In the genomic region with DNA sequence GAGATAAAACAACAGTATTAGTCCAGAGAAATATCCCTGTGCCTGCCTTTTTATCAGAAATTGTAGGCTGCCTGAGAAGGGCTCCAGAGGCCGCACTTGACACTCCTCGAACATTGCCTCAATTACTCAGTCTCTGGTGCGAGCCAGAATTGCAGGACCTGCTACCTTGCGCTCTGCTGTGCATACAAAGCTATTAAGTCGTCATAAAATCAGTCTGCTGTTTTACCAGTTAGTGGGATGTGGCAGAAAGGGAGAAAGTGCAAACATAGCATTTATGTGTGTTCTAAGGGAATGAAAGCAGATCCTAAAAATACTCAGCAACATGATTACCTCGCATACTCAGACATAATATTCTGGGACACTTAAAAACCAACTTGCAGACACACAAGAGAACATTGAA, we compare ENCODE assay signal across 17 cellular contexts.
DNase-seq lines count a peak whose midpoint lies in the region; ATAC-seq and TF ChIP-seq lines count a peak whose summit lies in the region.
"Had no signal": no experiment of that assay in that cellular context is flagged by ENCODE, and none has a peak within 500 bp of the region (broad histone marks: within the 10 kb centered on the region; RNA-seq: fewer than 3 reads in every experiment).

No MANE protein-coding gene starts in this region.

- no peak for TF ChIP-seq CTCF in CD4-positive, alpha-beta T cell (IDR thresholded peaks at IDR 0.05)

- ATAC-seq in CD4-positive, alpha-beta T cell (ENCODE audit: poor library complexity) = no peak
- ATAC-seq in activated T-helper 17 cell treated with anti-CD3 and anti-CD28 coated beads, Interleukin-2, amount 50 U/mL, for 72 hours (replicated peaks) = no peak
- ATAC-seq in naive thymus-derived CD8-positive, alpha-beta T cell = no peak
- ATAC-seq in HG02571 (IDR thresholded peaks at IDR 0.05; ENCODE audit: unreplicated experiment) = no peak

- POLR2A ChIA-PET in CD4-positive, alpha-beta T cell (lab: Charles Lee) = no interaction called here
- POLR2A ChIA-PET in naive thymus-derived CD8-positive, alpha-beta T cell (lab: Charles Lee) = no interaction called here

- no peaks in the 10 kb centered on the region for H3K27me3 Mint-ChIP-seq in CD4-positive, alpha-beta T cell
- H3K27me3 Mint-ChIP-seq in activated T-helper 17 cell treated with anti-CD3 and anti-CD28 coated beads, Interleukin-2, amount 50 U/mL, for 72 hours = no peaks in the 10 kb centered on the region
- no peaks in the 10 kb centered on the region for H3K27me3 Mint-ChIP-seq in naive thymus-derived CD8-positive, alpha-beta T cell
- H3K27me3 Mint-ChIP-seq: central memory CD8-positive, alpha-beta T cell had no signal

- peaks cover 40% of the 10 kb centered on the region for H3K4me1 Mint-ChIP-seq in CD4-positive, alpha-beta T cell (ENCODE audit: low read depth)
- no peaks in the 10 kb centered on the region for H3K4me1 Mint-ChIP-seq in activated T-helper 17 cell treated with anti-CD3 and anti-CD28 coated beads, Interleukin-2, amount 50 U/mL, for 72 hours
- H3K4me1 Mint-ChIP-seq in naive thymus-derived CD8-positive, alpha-beta T cell = peaks cover 11 to 50% (median 34%) of the 10 kb centered on the region in 4 donors

- DNase-seq in CD4-positive, alpha-beta T cell = no peak
- peak; percentile 24 for DNase-seq in DMS79 treated with DMSO at 0.1 percent for 48 hours (lab: John Stamatoyannopoulos, UW)
- no peak for DNase-seq in naive thymus-derived CD8-positive, alpha-beta T cell
- DNase-seq in NCI-H2029 treated with DMSO at 0.1 percent for 48 hours (lab: John Stamatoyannopoulos, UW) = no peak
- DNase-seq in dedifferentiated amniotic fluid mesenchymal stem cell (ENCODE audit: extremely low spot score) = no peak
- no peak for DNase-seq in OCI-M2 (lab: John Stamatoyannopoulos, UW; ENCODE audit: unreplicated experiment)
- DNase-seq: amniotic stem cell; effector memory CD4-positive, alpha-beta T cell; lower lobe of right lung; posterior cingulate gyrus; stimulated activated CD4-positive, alpha-beta T cell treated with anti-CD3 and anti-CD28 coated beads, Interleukin-12 subunit alpha, Interleukin-12 subunit beta, amount 100 ng/mL, for 4 hours; T-helper 2 cell had no signal

- peak overlapping the region; percentile 48 for H3K27ac Mint-ChIP-seq in CD4-positive, alpha-beta T cell
- peak overlapping the region; percentile 68 for H3K27ac Mint-ChIP-seq in activated T-helper 17 cell treated with anti-CD3 and anti-CD28 coated beads, Interleukin-2, amount 50 U/mL, for 72 hours
- peak overlapping the region in 6 of 10 donors; percentile 15 to 77 (median 39) for H3K27ac Mint-ChIP-seq in naive thymus-derived CD8-positive, alpha-beta T cell

- CTCF ChIA-PET in CD4-positive, alpha-beta T cell (lab: Charles Lee) = interaction anchor here (1.4 kb wide), 1 partner anchor 10 kb away, joined by 6 read pairs; no protein-coding TSS in a partner anchor

- H3K27ac ChIP-seq in CD4-positive, alpha-beta T cell (ENCODE audit: low read depth, low read length) = no peak overlapping the region
- H3K27ac ChIP-seq: lower lobe of right lung, SJCRH30, thoracic aorta had no signal

- H3K9me3 ChIP-seq in CD4-positive, alpha-beta T cell (ENCODE audit: control insufficient read depth, low read length) = no peaks in the 10 kb centered on the region
- H3K9me3 ChIP-seq: lower lobe of right lung, SJCRH30, thoracic aorta had no signal

- H3K27me3 ChIP-seq in CD4-positive, alpha-beta T cell (ENCODE audit: control insufficient read depth, insufficient read depth, low read length) = no peaks in the 10 kb centered on the region
- H3K27me3 ChIP-seq: SJCRH30 had no signal

- H3K9me3 Mint-ChIP-seq in CD4-positive, alpha-beta T cell = no peaks in the 10 kb centered on the region
- H3K9me3 Mint-ChIP-seq in activated T-helper 17 cell treated with anti-CD3 and anti-CD28 coated beads, Interleukin-2, amount 50 U/mL, for 72 hours = no peaks in the 10 kb centered on the region
- H3K9me3 Mint-ChIP-seq in naive thymus-derived CD8-positive, alpha-beta T cell = no peaks in the 10 kb centered on the region
- H3K9me3 Mint-ChIP-seq: central memory CD8-positive, alpha-beta T cell had no signal

- intact Hi-C loops in CD4-positive, alpha-beta T cell (cut with DNase I, micrococcal nuclease) = no loop called here

- peaks cover 51% of the 10 kb centered on the region for H3K36me3 Mint-ChIP-seq in CD4-positive, alpha-beta T cell (ENCODE audit: low read depth)
- H3K36me3 Mint-ChIP-seq in activated T-helper 17 cell treated with anti-CD3 and anti-CD28 coated beads, Interleukin-2, amount 50 U/mL, for 72 hours (ENCODE audit: low read depth) = no peaks in the 10 kb centered on the region
- peaks cover 0 to 59% (median 4%) of the 10 kb centered on the region in 3 donors for H3K36me3 Mint-ChIP-seq in naive thymus-derived CD8-positive, alpha-beta T cell

- no peak overlapping the region for H3K4me3 Mint-ChIP-seq in CD4-positive, alpha-beta T cell
- H3K4me3 Mint-ChIP-seq in activated T-helper 17 cell treated with anti-CD3 and anti-CD28 coated beads, Interleukin-2, amount 50 U/mL, for 72 hours = no peak overlapping the region
- no peak overlapping the region for H3K4me3 Mint-ChIP-seq in naive thymus-derived CD8-positive, alpha-beta T cell
- H3K4me3 Mint-ChIP-seq: central memory CD8-positive, alpha-beta T cell had no signal
